22 cellular contexts compared by ENCODE assay signal in genomic region chr4:153816542-153816941, GRCh38. TPM values are rescaled to one million over a fixed set of nuclear protein-coding genes. Genes with fewer than 3 reads are reported as not detected.
"Had no signal": no experiment of that assay in that cellular context is flagged by ENCODE, and none has a peak within 500 bp of the region (broad histone marks: within the 10 kb centered on the region; RNA-seq: fewer than 3 reads in every experiment).

No MANE protein-coding gene starts in this region.

- H3K36me3 Mint-ChIP-seq: naive B cell had no signal

- H3K36me3 ChIP-seq: colonic mucosa, pancreas, suprapubic skin, tibial artery, upper lobe of left lung, uterus had no signal

- H3K27ac Mint-ChIP-seq: naive B cell, nephron, progenitor cell of endocrine pancreas had no signal

- DNase-seq: colonic mucosa; dermis blood vessel endothelial cell; erythroblast; foreskin keratinocyte; left colon; left ventricle myocardium superior; mesenchymal stem cell; naive B cell; occipital lobe; pancreas; right cardiac atrium; small intestine; stimulated activated CD4-positive, alpha-beta T cell treated with anti-CD3 and anti-CD28 coated beads, Interleukin-2, amount 100 ng/mL, for 48 hours; stimulated activated naive CD8-positive, alpha-beta T cell treated with anti-CD3 and anti-CD28 coated beads, Interleukin-15, Interleukin-2, amounts not matched to agents 100 U/mL and 50 U/mL, for 24 hours; tibial artery; upper lobe of left lung; uterus had no signal

- H3K4me3 ChIP-seq: colonic mucosa, lung, pancreas, suprapubic skin, tibial artery, upper lobe of left lung, uterus had no signal

- ATAC-seq: foreskin keratinocyte; left colon; left ventricle myocardium superior; pancreas; right cardiac atrium; stimulated activated naive CD8-positive, alpha-beta T cell treated with anti-CD3 and anti-CD28 coated beads, Interleukin-15, Interleukin-2, amounts not matched to agents 100 U/mL and 50 U/mL, for 24 hours had no signal

- H3K4me1 ChIP-seq: colonic mucosa, foreskin keratinocyte, pancreas, suprapubic skin, tibial artery, upper lobe of left lung, uterus had no signal

- H3K27ac ChIP-seq: colonic mucosa, foreskin keratinocyte, pancreas, suprapubic skin, tibial artery, upper lobe of left lung, uterus had no signal

- H3K4me3 Mint-ChIP-seq: naive B cell, nephron had no signal

- H3K4me1 Mint-ChIP-seq: naive B cell had no signal

- H3K27me3 Mint-ChIP-seq: progenitor cell of endocrine pancreas had no signal

- H3K27me3 ChIP-seq: colonic mucosa, pancreas, suprapubic skin, tibial artery, upper lobe of left lung, uterus had no signal

RNA-seq across cellular contexts. Expression of gene SFRP2, which starts 27.7 kb away (rescaled TPM):
- total RNA-seq: dermis blood vessel endothelial cell, endothelial cell of umbilical vein, foreskin keratinocyte had no signal
- polyA plus RNA-seq: foreskin keratinocyte had no signal

RNA-seq across cellular contexts. Expression of gene RNF175, which starts 56.7 kb away (rescaled TPM):
- total RNA-seq: dermis blood vessel endothelial cell, endothelial cell of umbilical vein, left colon, pancreas, suprapubic skin, upper lobe of left lung had no signal
- polyA plus RNA-seq: endothelial cell of umbilical vein had no signal
